ENCODE assay signal across 2 cellular contexts in the genomic region with DNA sequence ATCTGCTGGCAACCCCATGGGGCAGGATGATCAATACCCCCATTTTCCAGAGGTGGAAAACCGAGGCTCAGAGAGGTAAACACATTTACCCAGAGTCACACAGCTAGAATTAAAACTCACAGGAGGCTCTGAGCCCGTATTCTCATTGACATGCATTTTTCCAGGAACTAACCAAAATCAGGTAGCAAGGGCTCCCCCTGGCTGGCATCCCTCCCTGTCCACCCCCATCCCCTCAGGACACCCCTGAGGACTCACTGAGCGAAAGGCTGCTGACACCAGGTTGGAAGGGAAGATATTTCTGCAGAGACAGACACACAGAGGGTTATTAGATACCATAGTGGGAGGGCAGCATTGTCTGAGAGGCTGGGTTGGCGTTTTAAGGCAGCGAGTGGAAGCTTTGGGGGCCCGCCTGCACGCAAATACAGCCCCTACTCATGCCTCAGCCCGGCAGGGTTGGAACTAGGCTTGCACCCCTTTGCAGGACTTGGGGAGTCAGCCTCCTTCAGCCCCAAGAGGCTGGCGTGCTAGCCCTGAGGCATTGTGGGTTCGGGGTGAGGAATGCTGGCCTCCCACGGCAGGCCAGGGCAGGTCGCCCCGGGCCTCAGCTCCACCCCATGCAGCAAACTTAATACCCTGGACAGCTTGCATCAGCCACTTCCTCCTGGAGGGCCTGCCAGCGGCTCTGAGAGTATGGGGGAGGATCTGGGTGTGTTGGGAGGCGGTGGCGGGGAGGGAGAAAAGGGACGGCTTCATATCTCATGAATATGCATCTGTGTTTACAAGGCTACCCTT.
A peak's percentile ranks its signal among the peaks of the same experiment; 100 is the strongest.
TF ChIP-seq lines count a peak whose summit lies in the region.

No MANE protein-coding gene starts in this region.

TF ChIP-seq in A549, 52 proteins besides CTCF, POLR2A, EP300 and RAD21 (continued from another document):
- TF ChIP-seq, protein P1, sequence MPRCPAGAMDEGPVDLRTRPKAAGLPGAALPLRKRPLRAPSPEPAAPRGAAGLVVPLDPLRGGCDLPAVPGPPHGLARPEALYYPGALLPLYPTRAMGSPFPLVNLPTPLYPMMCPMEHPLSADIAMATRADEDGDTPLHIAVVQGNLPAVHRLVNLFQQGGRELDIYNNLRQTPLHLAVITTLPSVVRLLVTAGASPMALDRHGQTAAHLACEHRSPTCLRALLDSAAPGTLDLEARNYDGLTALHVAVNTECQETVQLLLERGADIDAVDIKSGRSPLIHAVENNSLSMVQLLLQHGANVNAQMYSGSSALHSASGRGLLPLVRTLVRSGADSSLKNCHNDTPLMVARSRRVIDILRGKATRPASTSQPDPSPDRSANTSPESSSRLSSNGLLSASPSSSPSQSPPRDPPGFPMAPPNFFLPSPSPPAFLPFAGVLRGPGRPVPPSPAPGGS (IDR thresholded peaks at IDR 0.05), result peak; percentile 84; the same call in 2 of the 3 replicates
- TF ChIP-seq CHD4 (IDR thresholded peaks at IDR 0.05; ENCODE audit: borderline replicate concordance), result no peak
- TF ChIP-seq CBX2 (IDR thresholded peaks at IDR 0.05; ENCODE audit: borderline replicate concordance, low read depth), result no peak
- TF ChIP-seq, protein P2, sequence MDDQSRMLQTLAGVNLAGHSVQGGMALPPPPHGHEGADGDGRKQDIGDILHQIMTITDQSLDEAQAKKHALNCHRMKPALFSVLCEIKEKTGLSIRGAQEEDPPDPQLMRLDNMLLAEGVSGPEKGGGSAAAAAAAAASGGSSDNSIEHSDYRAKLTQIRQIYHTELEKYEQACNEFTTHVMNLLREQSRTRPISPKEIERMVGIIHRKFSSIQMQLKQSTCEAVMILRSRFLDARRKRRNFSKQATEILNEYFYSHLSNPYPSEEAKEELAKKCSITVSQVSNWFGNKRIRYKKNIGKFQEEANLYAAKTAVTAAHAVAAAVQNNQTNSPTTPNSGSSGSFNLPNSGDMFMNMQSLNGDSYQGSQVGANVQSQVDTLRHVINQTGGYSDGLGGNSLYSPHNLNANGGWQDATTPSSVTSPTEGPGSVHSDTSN (IDR thresholded peaks at IDR 0.05), result no peak
- peak; percentile 29; the same call in 1 of the 2 replicates for TF ChIP-seq MAZ (IDR thresholded peaks at IDR 0.05; ENCODE audit: borderline replicate concordance, low read depth, low read length)
- TF ChIP-seq JUN (IDR thresholded peaks at IDR 0.05), result peak; percentile 42 to 78; a peak in 2 of 5 replicates
- TF ChIP-seq, protein P3, sequence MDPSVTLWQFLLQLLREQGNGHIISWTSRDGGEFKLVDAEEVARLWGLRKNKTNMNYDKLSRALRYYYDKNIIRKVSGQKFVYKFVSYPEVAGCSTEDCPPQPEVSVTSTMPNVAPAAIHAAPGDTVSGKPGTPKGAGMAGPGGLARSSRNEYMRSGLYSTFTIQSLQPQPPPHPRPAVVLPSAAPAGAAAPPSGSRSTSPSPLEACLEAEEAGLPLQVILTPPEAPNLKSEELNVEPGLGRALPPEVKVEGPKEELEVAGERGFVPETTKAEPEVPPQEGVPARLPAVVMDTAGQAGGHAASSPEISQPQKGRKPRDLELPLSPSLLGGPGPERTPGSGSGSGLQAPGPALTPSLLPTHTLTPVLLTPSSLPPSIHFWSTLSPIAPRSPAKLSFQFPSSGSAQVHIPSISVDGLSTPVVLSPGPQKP (IDR thresholded peaks at IDR 0.05; ENCODE audit: low read depth, low read length), result no peak
- TF ChIP-seq TP53 (CRISPR knock-in tag; IDR thresholded peaks at IDR 0.05), result no peak
- TF ChIP-seq TFCP2L1 (CRISPR knock-in tag; IDR thresholded peaks at IDR 0.05), result 0 out of 2 replicates have a peak, but pooled peaks have one; percentile 41
- TF ChIP-seq MAFK (IDR thresholded peaks at IDR 0.05; ENCODE audit: partially characterized antibody), result no peak
- no peak for TF ChIP-seq FOSB (CRISPR knock-in tag; IDR thresholded peaks at IDR 0.05)
- 0 out of 2 replicates have a peak, but pooled peaks have one; percentile 54 for TF ChIP-seq MYC (IDR thresholded peaks at IDR 0.05; ENCODE audit: borderline replicate concordance, low read length)
- TF ChIP-seq, protein P4, sequence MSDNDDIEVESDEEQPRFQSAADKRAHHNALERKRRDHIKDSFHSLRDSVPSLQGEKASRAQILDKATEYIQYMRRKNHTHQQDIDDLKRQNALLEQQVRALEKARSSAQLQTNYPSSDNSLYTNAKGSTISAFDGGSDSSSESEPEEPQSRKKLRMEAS (IDR thresholded peaks at IDR 0.05), result peak; percentile 85
- TF ChIP-seq, protein P5, sequence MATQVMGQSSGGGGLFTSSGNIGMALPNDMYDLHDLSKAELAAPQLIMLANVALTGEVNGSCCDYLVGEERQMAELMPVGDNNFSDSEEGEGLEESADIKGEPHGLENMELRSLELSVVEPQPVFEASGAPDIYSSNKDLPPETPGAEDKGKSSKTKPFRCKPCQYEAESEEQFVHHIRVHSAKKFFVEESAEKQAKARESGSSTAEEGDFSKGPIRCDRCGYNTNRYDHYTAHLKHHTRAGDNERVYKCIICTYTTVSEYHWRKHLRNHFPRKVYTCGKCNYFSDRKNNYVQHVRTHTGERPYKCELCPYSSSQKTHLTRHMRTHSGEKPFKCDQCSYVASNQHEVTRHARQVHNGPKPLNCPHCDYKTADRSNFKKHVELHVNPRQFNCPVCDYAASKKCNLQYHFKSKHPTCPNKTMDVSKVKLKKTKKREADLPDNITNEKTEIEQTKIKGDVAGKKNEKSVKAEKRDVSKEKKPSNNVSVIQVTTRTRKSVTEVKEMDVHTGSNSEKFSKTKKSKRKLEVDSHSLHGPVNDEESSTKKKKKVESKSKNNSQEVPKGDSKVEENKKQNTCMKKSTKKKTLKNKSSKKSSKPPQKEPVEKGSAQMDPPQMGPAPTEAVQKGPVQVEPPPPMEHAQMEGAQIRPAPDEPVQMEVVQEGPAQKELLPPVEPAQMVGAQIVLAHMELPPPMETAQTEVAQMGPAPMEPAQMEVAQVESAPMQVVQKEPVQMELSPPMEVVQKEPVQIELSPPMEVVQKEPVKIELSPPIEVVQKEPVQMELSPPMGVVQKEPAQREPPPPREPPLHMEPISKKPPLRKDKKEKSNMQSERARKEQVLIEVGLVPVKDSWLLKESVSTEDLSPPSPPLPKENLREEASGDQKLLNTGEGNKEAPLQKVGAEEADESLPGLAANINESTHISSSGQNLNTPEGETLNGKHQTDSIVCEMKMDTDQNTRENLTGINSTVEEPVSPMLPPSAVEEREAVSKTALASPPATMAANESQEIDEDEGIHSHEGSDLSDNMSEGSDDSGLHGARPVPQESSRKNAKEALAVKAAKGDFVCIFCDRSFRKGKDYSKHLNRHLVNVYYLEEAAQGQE (IDR thresholded peaks at IDR 0.05), result no peak
- TF ChIP-seq NR3C1 (IDR thresholded peaks at IDR 0.05), result no peak
- no peak for TF ChIP-seq SREBF2 (IDR thresholded peaks at IDR 0.05)
- TF ChIP-seq CEBPB (IDR thresholded peaks at IDR 0.05), result peak in 1 of 2 experiments; percentile 76; a peak in 2 of 4 replicates

TF ChIP-seq in SK-N-SH, 30 proteins besides CTCF, POLR2A, EP300 and RAD21 (continued from another document):
- TF ChIP-seq, protein P6, sequence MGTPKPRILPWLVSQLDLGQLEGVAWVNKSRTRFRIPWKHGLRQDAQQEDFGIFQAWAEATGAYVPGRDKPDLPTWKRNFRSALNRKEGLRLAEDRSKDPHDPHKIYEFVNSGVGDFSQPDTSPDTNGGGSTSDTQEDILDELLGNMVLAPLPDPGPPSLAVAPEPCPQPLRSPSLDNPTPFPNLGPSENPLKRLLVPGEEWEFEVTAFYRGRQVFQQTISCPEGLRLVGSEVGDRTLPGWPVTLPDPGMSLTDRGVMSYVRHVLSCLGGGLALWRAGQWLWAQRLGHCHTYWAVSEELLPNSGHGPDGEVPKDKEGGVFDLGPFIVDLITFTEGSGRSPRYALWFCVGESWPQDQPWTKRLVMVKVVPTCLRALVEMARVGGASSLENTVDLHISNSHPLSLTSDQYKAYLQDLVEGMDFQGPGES (IDR thresholded peaks at IDR 0.05; ENCODE audit: low read depth, low read length), result no peak
- peak; percentile 19; the same call in 1 of the 2 replicates for TF ChIP-seq NFIC (IDR thresholded peaks at IDR 0.05; ENCODE audit: borderline replicate concordance)
- no peak for TF ChIP-seq GATA2 (CRISPR knock-in tag; IDR thresholded peaks at IDR 0.05)
